ENCODE assay signal across 16 cellular contexts in genomic region chr18:49851624-49852023, GRCh38. TPM values are rescaled to one million over a fixed set of nuclear protein-coding genes. Genes with fewer than 3 reads are reported as not detected.
DNase-seq lines count a peak whose midpoint lies in the region; TF ChIP-seq lines count a peak whose summit lies in the region.
"Had no signal": no experiment of that assay in that cellular context is flagged by ENCODE, and none has a peak within 500 bp of the region (broad histone marks: within the 10 kb centered on the region; RNA-seq: fewer than 3 reads in every experiment).

No MANE protein-coding gene starts in this region.

- no peaks in the 10 kb centered on the region for H3K9me3 Mint-ChIP-seq in osteocyte (ENCODE audit: unreplicated experiment)

- H3K4me1 Mint-ChIP-seq in osteocyte (ENCODE audit: unreplicated experiment): peaks cover 10% of the 10 kb centered on the region

- no peak for TF ChIP-seq CTCF in osteocyte (IDR thresholded peaks at IDR 0.05)

- no peaks in the 10 kb centered on the region for H3K27me3 Mint-ChIP-seq in osteocyte (ENCODE audit: unreplicated experiment)

- H3K27ac Mint-ChIP-seq in osteocyte (ENCODE audit: unreplicated experiment): no peak overlapping the region
- H3K27ac Mint-ChIP-seq: CD4-positive, CD25-positive, alpha-beta regulatory T cell had no signal

- H3K36me3 Mint-ChIP-seq in osteocyte (ENCODE audit: unreplicated experiment): no peaks in the 10 kb centered on the region
- H3K36me3 Mint-ChIP-seq: CD4-positive, CD25-positive, alpha-beta regulatory T cell had no signal

- no peak overlapping the region for H3K4me3 Mint-ChIP-seq in osteocyte (ENCODE audit: unreplicated experiment)

- DNase-seq in NCI-H2171 treated with DMSO at 0.1 percent for 48 hours (lab: John Stamatoyannopoulos, UW) (peak; percentile 18), NCI-H2171 (lab: John Stamatoyannopoulos, UW) (no peak), H4 (ENCODE audit: low spot score) (peak; percentile 61), RPMI8226 (peak; percentile 19), osteocyte (ENCODE audit: extremely low spot score, unreplicated experiment) (peak; percentile 67), NCI-H526 treated with DMSO at 0.1 percent for 48 hours (lab: John Stamatoyannopoulos, UW) (no peak), SW 1271 (lab: John Stamatoyannopoulos, UW) (no peak)
- DNase-seq: ACHN; Calu3; CD4-positive, CD25-positive, alpha-beta regulatory T cell; GOT3; KBM-7; NCI-H1092; NCI-H1930; NK-92 treated with Interleukin-12 subunit alpha and Interleukin-12 subunit beta, amount 100 ng/mL, for 24 hours; OCI-M1 had no signal

RNA-seq across cellular contexts. Expression of gene ACAA2, which starts 38.3 kb away (rescaled TPM):
- total RNA-seq in H4 (2014; rRNA removed; shearing (Covaris generic)): 92.2 and 104 TPM in 2 replicates
- 57.0 and 57.7 TPM in 2 replicates for total RNA-seq in osteocyte

Comparison
In these comparisons a context has a peak if more than half of its experiments do, and no peak if none do; other contexts are left out.
1. DNase-seq: peak in NCI-H2171 treated with DMSO at 0.1 percent for 48 hours (single experiment), H4 (single experiment), RPMI8226 (single experiment) and osteocyte (single experiment); none in NCI-H2171 (single experiment), NCI-H526 treated with DMSO at 0.1 percent for 48 hours (single experiment) and SW 1271 (0 of 2).